4 cellular contexts compared by ENCODE assay signal in the genomic region with DNA sequence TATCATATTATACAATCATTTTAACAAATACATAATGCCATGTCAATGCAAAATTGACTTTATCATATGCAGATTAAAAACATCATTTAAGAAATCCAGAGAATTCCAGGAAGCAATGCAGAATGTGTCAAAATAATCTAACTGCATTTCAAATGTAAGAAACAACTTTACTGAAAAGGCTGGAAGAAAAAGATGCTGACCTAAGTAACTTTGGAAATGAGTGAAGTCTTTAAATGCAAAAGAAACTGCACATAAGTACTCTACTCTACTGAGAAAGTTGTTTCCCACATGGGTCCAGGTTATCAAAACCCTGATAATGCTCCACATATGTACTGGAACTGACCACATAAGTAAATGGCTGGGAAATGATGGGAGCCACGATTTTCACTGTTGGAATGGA.
TF ChIP-seq lines count a peak whose summit lies in the region.

No MANE protein-coding gene starts in this region.

TF ChIP-seq in HepG2, 621 proteins besides CTCF, POLR2A, EP300 and RAD21 (continues in another document):
- peak; percentile 34 to 70; a peak in 2 of 4 replicates for TF ChIP-seq MAFK (conservative IDR thresholded peaks at IDR 0.05 in 1 of 2, IDR thresholded peaks at IDR 0.05 in 1 of 2; ENCODE audit: low read length in 2 of 2)
- TF ChIP-seq, protein P1, sequence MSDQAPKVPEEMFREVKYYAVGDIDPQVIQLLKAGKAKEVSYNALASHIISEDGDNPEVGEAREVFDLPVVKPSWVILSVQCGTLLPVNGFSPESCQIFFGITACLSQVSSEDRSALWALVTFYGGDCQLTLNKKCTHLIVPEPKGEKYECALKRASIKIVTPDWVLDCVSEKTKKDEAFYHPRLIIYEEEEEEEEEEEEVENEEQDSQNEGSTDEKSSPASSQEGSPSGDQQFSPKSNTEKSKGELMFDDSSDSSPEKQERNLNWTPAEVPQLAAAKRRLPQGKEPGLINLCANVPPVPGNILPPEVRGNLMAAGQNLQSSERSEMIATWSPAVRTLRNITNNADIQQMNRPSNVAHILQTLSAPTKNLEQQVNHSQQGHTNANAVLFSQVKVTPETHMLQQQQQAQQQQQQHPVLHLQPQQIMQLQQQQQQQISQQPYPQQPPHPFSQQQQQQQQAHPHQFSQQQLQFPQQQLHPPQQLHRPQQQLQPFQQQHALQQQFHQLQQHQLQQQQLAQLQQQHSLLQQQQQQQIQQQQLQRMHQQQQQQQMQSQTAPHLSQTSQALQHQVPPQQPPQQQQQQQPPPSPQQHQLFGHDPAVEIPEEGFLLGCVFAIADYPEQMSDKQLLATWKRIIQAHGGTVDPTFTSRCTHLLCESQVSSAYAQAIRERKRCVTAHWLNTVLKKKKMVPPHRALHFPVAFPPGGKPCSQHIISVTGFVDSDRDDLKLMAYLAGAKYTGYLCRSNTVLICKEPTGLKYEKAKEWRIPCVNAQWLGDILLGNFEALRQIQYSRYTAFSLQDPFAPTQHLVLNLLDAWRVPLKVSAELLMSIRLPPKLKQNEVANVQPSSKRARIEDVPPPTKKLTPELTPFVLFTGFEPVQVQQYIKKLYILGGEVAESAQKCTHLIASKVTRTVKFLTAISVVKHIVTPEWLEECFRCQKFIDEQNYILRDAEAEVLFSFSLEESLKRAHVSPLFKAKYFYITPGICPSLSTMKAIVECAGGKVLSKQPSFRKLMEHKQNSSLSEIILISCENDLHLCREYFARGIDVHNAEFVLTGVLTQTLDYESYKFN (CRISPR knock-in tag; conservative IDR thresholded peaks at IDR 0.05), result no peak
- no peak for TF ChIP-seq CREB1 (IDR thresholded peaks at IDR 0.05)
- TF ChIP-seq CREB1 (CRISPR knock-in tag; IDR thresholded peaks at IDR 0.05), result no peak
- no peak for TF ChIP-seq ZNF225 (CRISPR knock-in tag; IDR thresholded peaks at IDR 0.05)
- TF ChIP-seq ZNF83 (CRISPR knock-in tag; IDR thresholded peaks at IDR 0.05; ENCODE audit: borderline replicate concordance), result no peak
- TF ChIP-seq, protein P2, sequence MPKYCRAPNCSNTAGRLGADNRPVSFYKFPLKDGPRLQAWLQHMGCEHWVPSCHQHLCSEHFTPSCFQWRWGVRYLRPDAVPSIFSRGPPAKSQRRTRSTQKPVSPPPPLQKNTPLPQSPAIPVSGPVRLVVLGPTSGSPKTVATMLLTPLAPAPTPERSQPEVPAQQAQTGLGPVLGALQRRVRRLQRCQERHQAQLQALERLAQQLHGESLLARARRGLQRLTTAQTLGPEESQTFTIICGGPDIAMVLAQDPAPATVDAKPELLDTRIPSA (CRISPR knock-in tag; IDR thresholded peaks at IDR 0.05; ENCODE audit: borderline replicate concordance), result no peak

TF ChIP-seq in A549, 52 proteins besides CTCF, POLR2A, EP300 and RAD21:
- TF ChIP-seq EHMT2 (IDR thresholded peaks at IDR 0.05; ENCODE audit: low read depth), result no peak
- no peak for TF ChIP-seq MAZ (IDR thresholded peaks at IDR 0.05; ENCODE audit: borderline replicate concordance, low read depth, low read length)
- TF ChIP-seq MAFK (IDR thresholded peaks at IDR 0.05; ENCODE audit: partially characterized antibody), result peak; percentile 5
- no peak for TF ChIP-seq MYC (IDR thresholded peaks at IDR 0.05; ENCODE audit: borderline replicate concordance, low read length)

TF ChIP-seq in IMR-90, 13 proteins besides CTCF, POLR2A, EP300 and RAD21:
- TF ChIP-seq MXI1 (IDR thresholded peaks at IDR 0.05; ENCODE audit: borderline replicate concordance, low read depth, low read length) (no peak), MAFK (IDR thresholded peaks at IDR 0.05; ENCODE audit: low read depth, low read length) (peak; percentile 62)

TF ChIP-seq in K562, 482 proteins besides CTCF, POLR2A, EP300 and RAD21:
- TF ChIP-seq ZNF316 (IDR thresholded peaks at IDR 0.05) (peak; percentile 17; the same call in 1 of the 2 replicates), GABPB2 (CRISPR knock-in tag; conservative IDR thresholded peaks at IDR 0.05) (no peak)
